10 cellular contexts compared by ENCODE assay signal in genomic region chr3:16520636-16521579, GRCh38. TPM values are rescaled to one million over a fixed set of nuclear protein-coding genes. Genes with fewer than 3 reads are reported as not detected.
A peak's percentile ranks its signal among the peaks of the same experiment; 100 is the strongest.
DNase-seq lines count a peak whose midpoint lies in the region; ATAC-seq, FAIRE-seq and TF ChIP-seq lines count a peak whose summit lies in the region.
"Had no signal": no experiment of that assay in that cellular context is flagged by ENCODE, and none has a peak within 500 bp of the region (broad histone marks: within the 10 kb centered on the region; RNA-seq: fewer than 3 reads in every experiment).

No MANE protein-coding gene starts in this region.

- peaks cover 14% of the 10 kb centered on the region for H3K4me1 ChIP-seq in GM23338 (ENCODE audit: insufficient read depth)

- H4K20me1 ChIP-seq in GM23338 (replicated peaks; ENCODE audit: insufficient read depth), result no peaks in the 10 kb centered on the region

- peaks cover 3% of the 10 kb centered on the region for H3K27me3 Mint-ChIP-seq in GM23338 (ENCODE audit: insufficient read depth, low read depth, poor library complexity)

- no peak overlapping the region for H3K4me3 Mint-ChIP-seq in GM23338

- no peaks in the 10 kb centered on the region for H3K36me3 Mint-ChIP-seq in GM23338 (ENCODE audit: low read depth)

- peaks cover 6% of the 10 kb centered on the region; the same call in 1 of the 2 replicates for H3K36me3 ChIP-seq in GM23338 (ENCODE audit: insufficient read depth)

- ATAC-seq in HG02938 (IDR thresholded peaks at IDR 0.05; ENCODE audit: unreplicated experiment), result peak; percentile 42
- ATAC-seq in GM23338, result no peak; the same call in 2 of the 3 replicates

- H3K4me1 Mint-ChIP-seq in GM23338, result peaks cover 18% of the 10 kb centered on the region

- TF ChIP-seq CTCF in GM12865 (IDR thresholded peaks at IDR 0.05; ENCODE audit: insufficient read depth, low read depth, low read length, missing control alignments) (no peak), GM23338 (conservative IDR thresholded peaks at IDR 0.05; ENCODE audit: low read depth in 2 of 2) (no peak)

- peaks cover 4% of the 10 kb centered on the region; the same call in 1 of the 3 replicates for H3K9me3 Mint-ChIP-seq in GM23338

- H3K27ac Mint-ChIP-seq in GM23338, result no peak overlapping the region

- FAIRE-seq in GM19239 (lab: Jason Lieb, UNC), result peak; percentile 90

- DNase-seq in GM12865 (ENCODE audit: low read depth) (peak; percentile 74), GM19239 (ENCODE audit: insufficient read length, low spot score) (no peak), SKM-1 (lab: John Stamatoyannopoulos, UW; ENCODE audit: unreplicated experiment) (peak; percentile 32), activated gamma-delta T cell (lab: John Stamatoyannopoulos, UW) (no peak), DMS79 treated with DMSO at 0.1 percent for 48 hours (lab: John Stamatoyannopoulos, UW) (no peak), DMS153 treated with DMSO at 0.1 percent for 48 hours (lab: John Stamatoyannopoulos, UW; ENCODE audit: unreplicated experiment) (no peak), GM23338 (ENCODE audit: low spot score) (no peak)
- DNase-seq: hypothalamus, NCI-H2227 treated with DMSO at 0.1 percent for 48 hours had no signal

- no peak overlapping the region for H3K4me2 ChIP-seq in GM23338

- no peak overlapping the region for H3K27ac ChIP-seq in GM23338 (ENCODE audit: low read depth)

- no peak overlapping the region for H2AFZ ChIP-seq in GM23338

- H3K4me3 ChIP-seq in GM12865 (ENCODE audit: low read depth, low read length), result no peak overlapping the region
- no peak overlapping the region for H3K4me3 ChIP-seq in GM23338

- no peaks in the 10 kb centered on the region for H3K79me2 ChIP-seq in GM23338 (replicated peaks; ENCODE audit: insufficient read depth)

- H3K9me2 ChIP-seq in GM23338 (ENCODE audit: insufficient read depth), result peaks cover 14% of the 10 kb centered on the region; the same call in 1 of the 2 replicates

- H3K27me3 ChIP-seq in GM23338 (ENCODE audit: insufficient read depth), result no peaks in the 10 kb centered on the region

- H3F3A ChIP-seq in GM23338 (replicated peaks; ENCODE audit: low read depth), result 0 out of 2 replicates have a peak, but pooled peaks cover 3% of the 10 kb centered on the region

TF ChIP-seq in GM23338, 12 proteins besides CTCF, POLR2A, EP300 and RAD21:
- TF ChIP-seq ZNF114 (CRISPR knock-in tag; IDR thresholded peaks at IDR 0.05) (no peak), EZH2phosphoT487 (IDR thresholded peaks at IDR 0.05; ENCODE audit: unreplicated experiment) (no peak), STAT1 (IDR thresholded peaks at IDR 0.05; ENCODE audit: unreplicated experiment) (no peak), EZH2 (IDR thresholded peaks at IDR 0.05; ENCODE audit: low read depth, unreplicated experiment) (no peak), REST (IDR thresholded peaks at IDR 0.05; ENCODE audit: unreplicated experiment) (no peak)

RNA-seq across cellular contexts. Expression of gene RFTN1, which starts 7.4 kb away (rescaled TPM):
- 6.8 and 7.2 TPM in 2 replicates for total RNA-seq in GM23338 (2014; rRNA removed; shearing (Covaris generic))
- 3.3 and 4.6 TPM in 2 replicates for polyA plus RNA-seq in GM23338 (2016; fragmentation: Nextera tagmentation; extraction: Ambion mirVana)

Comparison
In these comparisons a context has a peak if more than half of its experiments do, and no peak if none do; other contexts are left out.
1. DNase-seq: peak in GM12865 (single experiment) and SKM-1 (single experiment); none in GM19239 (single experiment), activated gamma-delta T cell (single experiment), DMS79 treated with DMSO at 0.1 percent for 48 hours (single experiment), DMS153 treated with DMSO at 0.1 percent for 48 hours (single experiment) and GM23338 (single experiment).